ENCODE assay signal across 22 cellular contexts in the genomic region with DNA sequence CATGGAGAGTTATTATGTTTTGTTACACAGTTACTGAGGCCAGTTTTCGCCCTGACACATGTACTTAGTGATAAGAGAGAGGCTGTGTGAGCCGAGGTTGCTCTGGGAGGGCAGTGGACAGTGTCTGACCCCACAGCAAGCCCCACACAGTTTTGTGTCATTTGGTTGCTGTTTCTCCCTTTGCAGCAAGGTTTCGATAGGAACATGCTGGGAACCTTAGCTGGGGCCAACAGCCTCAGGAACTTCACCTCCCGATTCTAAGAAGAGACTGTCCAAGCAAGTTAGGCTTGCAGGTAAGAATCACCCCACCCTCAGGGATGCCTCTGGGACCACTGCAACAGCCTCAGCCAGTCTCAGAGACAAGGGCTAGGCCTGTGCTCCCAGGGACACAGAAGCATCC. TPM values are rescaled to one million over a fixed set of nuclear protein-coding genes. Genes with fewer than 3 reads are reported as not detected.
"Had no signal": no experiment of that assay in that cellular context is flagged by ENCODE, and none has a peak within 500 bp of the region (broad histone marks: within the 10 kb centered on the region; RNA-seq: fewer than 3 reads in every experiment).

No MANE protein-coding gene starts in this region.

- H3K4me1 ChIP-seq: gastroesophageal sphincter, neural progenitor cell, prostate gland, uterus had no signal

- H3K36me3 ChIP-seq: gastroesophageal sphincter, neural progenitor cell, ovary, thyroid gland, uterus had no signal

- H3K4me3 Mint-ChIP-seq: dendritic cell treated with granulocyte-macrophage colony-stimulating factor and Interleukin-4, amounts not matched to agents 40 ng/mL and 50 ng/mL, for 4 days; effector memory CD8-positive, alpha-beta T cell; mesothelial cell of epicardium; natural killer cell treated with Interleukin-12 subunit alpha and Interleukin-12 subunit beta and Interleukin-15 and Interleukin-18, amount 100 ng/mL, for 72 hours; neural progenitor cell; type B pancreatic cell had no signal

- DNase-seq: effector memory CD8-positive, alpha-beta T cell; esophagus squamous epithelium; glutamatergic neuron; kidney; left colon; nucleus accumbens; ovary; stimulated activated CD4-positive, alpha-beta T cell treated with anti-CD3 and anti-CD28 coated beads, Interleukin-2, amount 100 ng/mL, for 48 hours; stimulated activated naive CD4-positive, alpha-beta T cell treated with Interleukin-2 at 50 U/mL for 16 hours; thyroid gland; uterus had no signal

- H3K9me3 ChIP-seq: esophagus squamous epithelium, gastroesophageal sphincter, ovary, prostate gland, suprapubic skin, thyroid gland, uterus had no signal

- H3K9ac ChIP-seq: neural progenitor cell had no signal

- FAIRE-seq: colon, kidney had no signal

- H3K4me3 ChIP-seq: esophagus squamous epithelium, gastroesophageal sphincter, neural progenitor cell, ovary, prostate gland, skin epidermis, suprapubic skin, thyroid gland, uterus had no signal

- H3K27me3 ChIP-seq: esophagus squamous epithelium, gastroesophageal sphincter, neural progenitor cell, ovary, suprapubic skin, thyroid gland, uterus had no signal

- H3K9me3 Mint-ChIP-seq: dendritic cell treated with granulocyte-macrophage colony-stimulating factor and Interleukin-4, amounts not matched to agents 40 ng/mL and 50 ng/mL, for 4 days; effector memory CD8-positive, alpha-beta T cell; mesothelial cell of epicardium; natural killer cell treated with Interleukin-12 subunit alpha and Interleukin-12 subunit beta and Interleukin-15 and Interleukin-18, amount 100 ng/mL, for 72 hours; type B pancreatic cell had no signal

- H3K27ac Mint-ChIP-seq: dendritic cell treated with granulocyte-macrophage colony-stimulating factor and Interleukin-4, amounts not matched to agents 40 ng/mL and 50 ng/mL, for 4 days; effector memory CD8-positive, alpha-beta T cell; mesothelial cell of epicardium; natural killer cell treated with Interleukin-12 subunit alpha and Interleukin-12 subunit beta and Interleukin-15 and Interleukin-18, amount 100 ng/mL, for 72 hours; neural progenitor cell; type B pancreatic cell had no signal

- H3K36me3 Mint-ChIP-seq: mesothelial cell of epicardium; natural killer cell treated with Interleukin-12 subunit alpha and Interleukin-12 subunit beta and Interleukin-15 and Interleukin-18, amount 100 ng/mL, for 72 hours; neural progenitor cell; type B pancreatic cell had no signal

- H2AFZ ChIP-seq: neural progenitor cell had no signal

- ATAC-seq: effector memory CD8-positive, alpha-beta T cell; gastroesophageal sphincter; left colon; natural killer cell treated with Interleukin-12 subunit alpha and Interleukin-12 subunit beta and Interleukin-15 and Interleukin-18, amount 100 ng/mL, for 72 hours; sciatic nerve had no signal

- H3K27ac ChIP-seq: gastroesophageal sphincter, neural progenitor cell, ovary, prostate gland, suprapubic skin, thyroid gland, uterus had no signal

- H3K4me1 Mint-ChIP-seq: mesothelial cell of epicardium had no signal

- H3K4me2 ChIP-seq: neural progenitor cell had no signal

RNA-seq across cellular contexts. Expression of a gene that starts 45.3 kb away (rescaled TPM):
- total RNA-seq: natural killer cell treated with Interleukin-12 subunit alpha and Interleukin-12 subunit beta and Interleukin-15 and Interleukin-18, amount 100 ng/mL, for 72 hours had no signal

RNA-seq across cellular contexts. Expression of a gene that starts 48.9 kb away (rescaled TPM):
- total RNA-seq: natural killer cell treated with Interleukin-12 subunit alpha and Interleukin-12 subunit beta and Interleukin-15 and Interleukin-18, amount 100 ng/mL, for 72 hours had no signal
